Comparison of ENCODE assay signal across 9 cellular contexts in the genomic region with DNA sequence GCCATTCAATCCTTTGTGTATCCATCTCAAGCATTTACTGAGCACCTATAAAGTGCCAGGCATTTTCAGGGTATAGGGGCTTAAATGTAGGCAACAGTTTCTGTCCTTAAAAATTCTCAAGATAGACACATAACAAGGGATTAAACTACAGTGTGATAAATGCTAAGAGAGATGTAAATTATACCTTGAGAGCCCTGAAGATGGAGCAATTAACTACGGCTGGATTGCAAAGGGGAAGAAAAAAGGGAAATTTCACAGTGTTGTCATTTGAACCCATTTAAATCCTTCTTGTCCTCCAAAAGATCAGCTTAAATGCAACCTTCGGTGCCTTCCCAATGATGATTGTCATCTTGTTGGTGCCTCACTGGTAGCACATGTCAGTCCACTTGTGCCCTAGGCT. TPM values are rescaled to one million over a fixed set of nuclear protein-coding genes. Genes with fewer than 3 reads are reported as not detected.
DNase-seq lines count a peak whose midpoint lies in the region; ATAC-seq and TF ChIP-seq lines count a peak whose summit lies in the region.
"Had no signal": no experiment of that assay in that cellular context is flagged by ENCODE, and none has a peak within 500 bp of the region (broad histone marks: within the 10 kb centered on the region; RNA-seq: fewer than 3 reads in every experiment).

No MANE protein-coding gene starts in this region.

- in situ Hi-C loops in GM13977 (cut with MboI; ENCODE audit: low pct_unique_long_range_greater_than_20kb, low sequenced_read_pairs, unreplicated experiment) = loop anchor here (10.0 to 25.0 kb wide), 2 partner anchors 78 to 450 kb away; a partner anchor contains a TSS

- TF ChIP-seq CTCF in GM13977 (IDR thresholded peaks at IDR 0.05; ENCODE audit: extremely low read depth, insufficient read depth, missing control alignments) = peak; percentile 15
- TF ChIP-seq CTCF in VCaP (conservative IDR thresholded peaks at IDR 0.05) = 0 out of 2 replicates have a peak, but pooled peaks have one; percentile 12
- no peak for TF ChIP-seq CTCF in right lobe of liver (IDR thresholded peaks at IDR 0.05)

- TF ChIP-seq POLR2A in right lobe of liver (IDR thresholded peaks at IDR 0.05) = no peak

- DNase-seq in A172 (ENCODE audit: low spot score) = peak; percentile 25
- DNase-seq in GM13977 (ENCODE audit: low spot score) = no peak
- no peak for DNase-seq in right lobe of liver
- no peak for DNase-seq in D341Med (ENCODE audit: low spot score)
- DNase-seq in HEK293T (ENCODE audit: extremely low spot score) = no peak
- DNase-seq in DMS153 (lab: John Stamatoyannopoulos, UW) = no peak
- DNase-seq in stimulated activated CD8-positive, alpha-beta memory T cell treated with anti-CD3 and anti-CD28 coated beads, Interleukin-4, amount 100 ng/mL, for 48 hours = no peak
- DNase-seq: NCI-H1436 treated with DMSO at 0.1 percent for 48 hours had no signal

- POLR2A ChIA-PET in HEK293T (lab: Yijun Ruan, JAX) = no interaction called here

- WGBS in right lobe of liver (ENCODE audit: insufficient coverage, low coverage, low lambda C conversion rate, missing lambda C conversion rate) = 29% methylated on average over 1 of the region's 2 CpGs

- H3K4me1 ChIP-seq in right lobe of liver = no peaks in the 10 kb centered on the region

- H3K27me3 ChIP-seq in right lobe of liver = no peaks in the 10 kb centered on the region

- intact Hi-C loops in right lobe of liver (cut with DNase I) = loop anchor here (10.0 kb wide), 2 partner anchors 68 to 78 kb away; no protein-coding TSS in a partner anchor

- peak overlapping the region; percentile 24 to 48 (median 42) for H3K4me3 ChIP-seq in right lobe of liver

- H3K9me3 ChIP-seq in right lobe of liver = no peaks in the 10 kb centered on the region

- ATAC-seq in right lobe of liver = peak; percentile 5 to 47 (median 23)

- H3K27ac ChIP-seq in VCaP (peak overlapping the region; percentile 19; the same call in 1 of the 2 replicates), right lobe of liver (peak overlapping the region; percentile 23 to 43 (median 34))

- CTCF ChIA-PET in HEK293T (lab: Yijun Ruan, JAX) = no interaction called here

- H3K36me3 ChIP-seq in right lobe of liver = no peaks in the 10 kb centered on the region

TF ChIP-seq in HEK293T, 16 proteins besides CTCF, POLR2A, EP300 and RAD21:
- no peak for TF ChIP-seq CTBP1 (IDR thresholded peaks at IDR 0.05; ENCODE audit: borderline replicate concordance)
- TF ChIP-seq, protein P1, sequence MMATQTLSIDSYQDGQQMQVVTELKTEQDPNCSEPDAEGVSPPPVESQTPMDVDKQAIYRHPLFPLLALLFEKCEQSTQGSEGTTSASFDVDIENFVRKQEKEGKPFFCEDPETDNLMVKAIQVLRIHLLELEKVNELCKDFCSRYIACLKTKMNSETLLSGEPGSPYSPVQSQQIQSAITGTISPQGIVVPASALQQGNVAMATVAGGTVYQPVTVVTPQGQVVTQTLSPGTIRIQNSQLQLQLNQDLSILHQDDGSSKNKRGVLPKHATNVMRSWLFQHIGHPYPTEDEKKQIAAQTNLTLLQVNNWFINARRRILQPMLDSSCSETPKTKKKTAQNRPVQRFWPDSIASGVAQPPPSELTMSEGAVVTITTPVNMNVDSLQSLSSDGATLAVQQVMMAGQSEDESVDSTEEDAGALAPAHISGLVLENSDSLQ (IDR thresholded peaks at IDR 0.05) = no peak
- TF ChIP-seq FOXM1 (IDR thresholded peaks at IDR 0.05; ENCODE audit: borderline replicate concordance) = no peak
- no peak for TF ChIP-seq NFRKB (IDR thresholded peaks at IDR 0.05)
- TF ChIP-seq SP1 (IDR thresholded peaks at IDR 0.05) = no peak
- no peak for TF ChIP-seq LEF1 (IDR thresholded peaks at IDR 0.05; ENCODE audit: borderline replicate concordance)
- no peak for TF ChIP-seq BHLHE40 (IDR thresholded peaks at IDR 0.05; ENCODE audit: borderline replicate concordance)
- no peak for TF ChIP-seq FOXA1 (IDR thresholded peaks at IDR 0.05)
- TF ChIP-seq ELF4 (IDR thresholded peaks at IDR 0.05) = no peak
- no peak for TF ChIP-seq HDGF (IDR thresholded peaks at IDR 0.05; ENCODE audit: borderline replicate concordance)
- TF ChIP-seq L3MBTL2 (conservative IDR thresholded peaks at IDR 0.05) = no peak
- TF ChIP-seq ZNF384 (IDR thresholded peaks at IDR 0.05) = no peak
- TF ChIP-seq FOXK2 (IDR thresholded peaks at IDR 0.05) = no peak

RNA-seq across cellular contexts. Expression of a gene that starts 11.5 kb away (rescaled TPM):
- total RNA-seq in A172 (2014; rRNA removed; shearing (Covaris generic)) = not detected in 2 replicates
- not detected for total RNA-seq in right lobe of liver

RNA-seq across cellular contexts. Expression of a gene that starts 16.3 kb away (rescaled TPM):
- total RNA-seq in A172 (2014; rRNA removed; shearing (Covaris generic)) = not detected in 2 replicates
- not detected for total RNA-seq in right lobe of liver

Comparison
In these comparisons a context has a peak if more than half of its experiments do, and no peak if none do; other contexts are left out.
1. CTCF ChIP-seq: peak in GM13977 (single experiment) and VCaP (single experiment); none in right lobe of liver (0 of 4).